ENCODE assay signal across 1 cellular context in genomic region chr2:11867926-11868325, GRCh38.
TF ChIP-seq lines count a peak whose summit lies in the region.

No MANE protein-coding gene starts in this region.

TF ChIP-seq in GM12878, 131 proteins besides CTCF, POLR2A, EP300 and RAD21 (continued from another document):
- 0 out of 2 replicates have a peak, but pooled peaks have one; percentile 40 for TF ChIP-seq ZNF687 (IDR thresholded peaks at IDR 0.05)
- TF ChIP-seq ZBTB11 (CRISPR knock-in tag; IDR thresholded peaks at IDR 0.05), result no peak
- TF ChIP-seq, protein P1, sequence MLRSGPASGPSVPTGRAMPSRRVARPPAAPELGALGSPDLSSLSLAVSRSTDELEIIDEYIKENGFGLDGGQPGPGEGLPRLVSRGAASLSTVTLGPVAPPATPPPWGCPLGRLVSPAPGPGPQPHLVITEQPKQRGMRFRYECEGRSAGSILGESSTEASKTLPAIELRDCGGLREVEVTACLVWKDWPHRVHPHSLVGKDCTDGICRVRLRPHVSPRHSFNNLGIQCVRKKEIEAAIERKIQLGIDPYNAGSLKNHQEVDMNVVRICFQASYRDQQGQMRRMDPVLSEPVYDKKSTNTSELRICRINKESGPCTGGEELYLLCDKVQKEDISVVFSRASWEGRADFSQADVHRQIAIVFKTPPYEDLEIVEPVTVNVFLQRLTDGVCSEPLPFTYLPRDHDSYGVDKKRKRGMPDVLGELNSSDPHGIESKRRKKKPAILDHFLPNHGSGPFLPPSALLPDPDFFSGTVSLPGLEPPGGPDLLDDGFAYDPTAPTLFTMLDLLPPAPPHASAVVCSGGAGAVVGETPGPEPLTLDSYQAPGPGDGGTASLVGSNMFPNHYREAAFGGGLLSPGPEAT (IDR thresholded peaks at IDR 0.05; ENCODE audit: low read depth), result no peak
- no peak for TF ChIP-seq TCF7 (IDR thresholded peaks at IDR 0.05; ENCODE audit: borderline replicate concordance)
- no peak for TF ChIP-seq ATF2 (IDR thresholded peaks at IDR 0.05; ENCODE audit: low read length)
- no peak for TF ChIP-seq GABPA (IDR thresholded peaks at IDR 0.05; ENCODE audit: low read depth)
- TF ChIP-seq NRF1 (conservative IDR thresholded peaks at IDR 0.05; ENCODE audit: low read depth, low read length), result no peak
- TF ChIP-seq NFXL1 (IDR thresholded peaks at IDR 0.05; ENCODE audit: borderline replicate concordance), result no peak
- TF ChIP-seq CEBPB (IDR thresholded peaks at IDR 0.05; ENCODE audit: borderline replicate concordance in 1 of 2, low read depth in 2 of 2, low read length in 2 of 2), result no peak
- TF ChIP-seq MEF2B (IDR thresholded peaks at IDR 0.05; ENCODE audit: partially characterized antibody, poor library complexity, severe bottlenecking), result no peak
- TF ChIP-seq SREBF1 (IDR thresholded peaks at IDR 0.05; ENCODE audit: low read length), result no peak
- no peak for TF ChIP-seq RBBP5 (conservative IDR thresholded peaks at IDR 0.05)
- peak; percentile 70 for TF ChIP-seq POLR2AphosphoS5 (IDR thresholded peaks at IDR 0.05; ENCODE audit: low read length)
- no peak for TF ChIP-seq MYC (IDR thresholded peaks at IDR 0.05; ENCODE audit: insufficient read depth, insufficient read length, insufficient replicate concordance, low read length, severe bottlenecking)
- TF ChIP-seq, protein P2, sequence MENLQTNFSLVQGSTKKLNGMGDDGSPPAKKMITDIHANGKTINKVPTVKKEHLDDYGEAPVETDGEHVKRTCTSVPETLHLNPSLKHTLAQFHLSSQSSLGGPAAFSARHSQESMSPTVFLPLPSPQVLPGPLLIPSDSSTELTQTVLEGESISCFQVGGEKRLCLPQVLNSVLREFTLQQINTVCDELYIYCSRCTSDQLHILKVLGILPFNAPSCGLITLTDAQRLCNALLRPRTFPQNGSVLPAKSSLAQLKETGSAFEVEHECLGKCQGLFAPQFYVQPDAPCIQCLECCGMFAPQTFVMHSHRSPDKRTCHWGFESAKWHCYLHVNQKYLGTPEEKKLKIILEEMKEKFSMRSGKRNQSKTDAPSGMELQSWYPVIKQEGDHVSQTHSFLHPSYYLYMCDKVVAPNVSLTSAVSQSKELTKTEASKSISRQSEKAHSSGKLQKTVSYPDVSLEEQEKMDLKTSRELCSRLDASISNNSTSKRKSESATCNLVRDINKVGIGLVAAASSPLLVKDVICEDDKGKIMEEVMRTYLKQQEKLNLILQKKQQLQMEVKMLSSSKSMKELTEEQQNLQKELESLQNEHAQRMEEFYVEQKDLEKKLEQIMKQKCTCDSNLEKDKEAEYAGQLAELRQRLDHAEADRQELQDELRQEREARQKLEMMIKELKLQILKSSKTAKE (IDR thresholded peaks at IDR 0.05; ENCODE audit: low read depth, poor library complexity, severe bottlenecking), result no peak
- TF ChIP-seq, protein P3, sequence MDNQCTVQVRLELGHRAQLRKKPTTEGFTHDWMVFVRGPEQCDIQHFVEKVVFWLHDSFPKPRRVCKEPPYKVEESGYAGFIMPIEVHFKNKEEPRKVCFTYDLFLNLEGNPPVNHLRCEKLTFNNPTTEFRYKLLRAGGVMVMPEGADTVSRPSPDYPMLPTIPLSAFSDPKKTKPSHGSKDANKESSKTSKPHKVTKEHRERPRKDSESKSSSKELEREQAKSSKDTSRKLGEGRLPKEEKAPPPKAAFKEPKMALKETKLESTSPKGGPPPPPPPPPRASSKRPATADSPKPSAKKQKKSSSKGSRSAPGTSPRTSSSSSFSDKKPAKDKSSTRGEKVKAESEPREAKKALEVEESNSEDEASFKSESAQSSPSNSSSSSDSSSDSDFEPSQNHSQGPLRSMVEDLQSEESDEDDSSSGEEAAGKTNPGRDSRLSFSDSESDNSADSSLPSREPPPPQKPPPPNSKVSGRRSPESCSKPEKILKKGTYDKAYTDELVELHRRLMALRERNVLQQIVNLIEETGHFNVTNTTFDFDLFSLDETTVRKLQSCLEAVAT (IDR thresholded peaks at IDR 0.05), result peak; percentile 56; the same call in 1 of the 2 replicates
- no peak for TF ChIP-seq NFYA (IDR thresholded peaks at IDR 0.05; ENCODE audit: borderline replicate concordance, low read depth, low read length)
- no peak for TF ChIP-seq CBFB (IDR thresholded peaks at IDR 0.05; ENCODE audit: low read depth)
- no peak for TF ChIP-seq MYB (IDR thresholded peaks at IDR 0.05; ENCODE audit: borderline replicate concordance, low read depth, low read length)
- TF ChIP-seq, protein P4, sequence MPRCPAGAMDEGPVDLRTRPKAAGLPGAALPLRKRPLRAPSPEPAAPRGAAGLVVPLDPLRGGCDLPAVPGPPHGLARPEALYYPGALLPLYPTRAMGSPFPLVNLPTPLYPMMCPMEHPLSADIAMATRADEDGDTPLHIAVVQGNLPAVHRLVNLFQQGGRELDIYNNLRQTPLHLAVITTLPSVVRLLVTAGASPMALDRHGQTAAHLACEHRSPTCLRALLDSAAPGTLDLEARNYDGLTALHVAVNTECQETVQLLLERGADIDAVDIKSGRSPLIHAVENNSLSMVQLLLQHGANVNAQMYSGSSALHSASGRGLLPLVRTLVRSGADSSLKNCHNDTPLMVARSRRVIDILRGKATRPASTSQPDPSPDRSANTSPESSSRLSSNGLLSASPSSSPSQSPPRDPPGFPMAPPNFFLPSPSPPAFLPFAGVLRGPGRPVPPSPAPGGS (IDR thresholded peaks at IDR 0.05; ENCODE audit: borderline replicate concordance, insufficient read depth, low read depth, low read length, poor library complexity, severe bottlenecking), result no peak
- no peak for TF ChIP-seq SPI1 (IDR thresholded peaks at IDR 0.05; ENCODE audit: borderline replicate concordance, insufficient read depth, low read depth, low read length)
- TF ChIP-seq SMAD1 (IDR thresholded peaks at IDR 0.05; ENCODE audit: low read depth, partially characterized antibody), result no peak
